ENCODE assay signal across 8 cellular contexts in the genomic region with DNA sequence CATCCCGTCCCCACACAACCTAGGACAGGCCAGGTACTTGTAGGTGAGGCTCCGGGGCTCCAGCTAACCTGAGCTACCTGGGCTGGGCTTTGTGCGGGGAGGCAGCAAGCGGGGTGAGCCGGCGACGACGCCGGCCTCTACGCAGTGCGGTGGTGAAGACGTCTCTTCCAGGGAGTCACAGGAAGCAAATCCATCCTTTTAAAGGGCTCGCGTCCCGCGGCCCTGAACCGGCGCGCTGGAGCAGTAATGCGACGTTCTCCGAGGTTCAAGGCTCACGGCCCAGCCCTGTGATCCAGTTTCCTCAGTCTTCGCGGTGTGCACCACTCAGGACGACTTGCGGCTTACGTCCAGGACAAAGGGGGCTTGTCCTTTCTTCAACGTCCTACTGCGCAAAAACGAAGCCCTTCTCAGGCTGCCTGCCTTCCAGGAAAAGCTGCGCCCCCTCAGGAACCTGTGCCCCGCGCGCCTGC. TPM values are rescaled to one million over a fixed set of nuclear protein-coding genes. Genes with fewer than 3 reads are reported as not detected.
DNase-seq lines count a peak whose midpoint lies in the region; ATAC-seq and TF ChIP-seq lines count a peak whose summit lies in the region.

No MANE protein-coding gene starts in this region.

- H3K27me3 ChIP-seq in SJCRH30 (no peaks in the 10 kb centered on the region), right cardiac atrium (ENCODE audit: control insufficient read depth, insufficient read depth) (no peaks in the 10 kb centered on the region), prostate gland (replicated peaks; ENCODE audit: insufficient read depth) (no peaks in the 10 kb centered on the region)

- H3K4me3 ChIP-seq in SJCRH30 = peak overlapping the region; percentile 72
- peak overlapping the region; percentile 99 for H3K4me3 ChIP-seq in right cardiac atrium (ENCODE audit: low read length)
- H3K4me3 ChIP-seq in prostate gland = peak overlapping the region; percentile 87 to 91

- peak; percentile 63 for DNase-seq in Ammon's horn (ENCODE audit: low spot score)
- peak in 1 of 2 experiments; percentile 28 for DNase-seq in SJCRH30
- peak in 41 of 56 donors; percentile 11 to 76 (median 51) for DNase-seq in amygdala (lab: John Stamatoyannopoulos, UW)
- DNase-seq in right cardiac atrium = peak; percentile 56 to 83 (median 81)
- peak; percentile 31 for DNase-seq in prostate gland (ENCODE audit: low spot score)

- H3K27ac ChIP-seq in SJCRH30 = peak overlapping the region; percentile 9; the same call in 1 of the 2 replicates
- peak overlapping the region; percentile 96 for H3K27ac ChIP-seq in right cardiac atrium (ENCODE audit: low read length)
- H3K27ac ChIP-seq in prostate gland = peak overlapping the region; percentile 87 to 95

- WGBS in right cardiac atrium = under 1% methylated on average over 35 of the region's 35 CpGs
- WGBS in prostate gland = 0% methylated on average over 35 of the region's 35 CpGs

- H3K36me3 ChIP-seq in SJCRH30 = peaks cover 13% of the 10 kb centered on the region; the same call in 1 of the 2 replicates
- H3K36me3 ChIP-seq in prostate gland = no peaks in the 10 kb centered on the region

- H3K4me1 ChIP-seq in SJCRH30 = peaks cover 6% of the 10 kb centered on the region
- peaks cover 2% of the 10 kb centered on the region for H3K4me1 ChIP-seq in right cardiac atrium (ENCODE audit: control insufficient read depth, insufficient read depth, low read length)
- no peaks in the 10 kb centered on the region for H3K4me1 ChIP-seq in prostate gland (replicated peaks)

- intact Hi-C loops in right cardiac atrium (cut with DNase I) (loop anchor here in 2 of 4 donors (10.0 kb wide), 1 partner anchor 187 kb away; no protein-coding TSS in a partner anchor), prostate gland (cut with DNase I) (loop anchor here (2.0 to 10.0 kb wide), 3 partner anchors 147 to 283 kb away; a partner anchor contains a TSS)

- no peaks in the 10 kb centered on the region for H3K9me3 ChIP-seq in SJCRH30 (replicated peaks)
- no peaks in the 10 kb centered on the region for H3K9me3 ChIP-seq in right cardiac atrium (ENCODE audit: control insufficient read depth, low read length)
- no peaks in the 10 kb centered on the region for H3K9me3 ChIP-seq in prostate gland

- ATAC-seq in GM18870 (IDR thresholded peaks at IDR 0.05; ENCODE audit: unreplicated experiment) (peak; percentile 3), HG03342 (IDR thresholded peaks at IDR 0.05; ENCODE audit: unreplicated experiment) (peak; percentile 11), right cardiac atrium (peak; percentile 66 to 74), HG02759 (IDR thresholded peaks at IDR 0.05; ENCODE audit: unreplicated experiment) (no peak)

- TF ChIP-seq POLR2A in prostate gland (IDR thresholded peaks at IDR 0.05) = peak; percentile 75

- peak in 1 of 4 experiments; percentile 10 for TF ChIP-seq CTCF in prostate gland (IDR thresholded peaks at IDR 0.05)

RNA-seq across cellular contexts. Expression of a gene that starts 0.5 kb away (rescaled TPM):
- 79.9 and 82.5 TPM in 2 replicates for total RNA-seq in SJCRH30 (2014; rRNA removed; shearing (Covaris generic))
- total RNA-seq in right cardiac atrium = 10 to 100 TPM; 71.3 to 78.4 (median 75.6) TPM
- 26.3 TPM for polyA plus RNA-seq in right cardiac atrium
- total RNA-seq in prostate gland = 10 to 100 TPM; 74.5 to 98.5 TPM

Comparison
In these comparisons a context has a peak if more than half of its experiments do, and no peak if none do; other contexts are left out.
1. H3K27ac ChIP-seq: peak in every context shown above with its lines; median percentile 96 in right cardiac atrium; 91 in prostate gland; 9 in SJCRH30.